Comparison of ENCODE assay signal across 8 cellular contexts in the genomic region with DNA sequence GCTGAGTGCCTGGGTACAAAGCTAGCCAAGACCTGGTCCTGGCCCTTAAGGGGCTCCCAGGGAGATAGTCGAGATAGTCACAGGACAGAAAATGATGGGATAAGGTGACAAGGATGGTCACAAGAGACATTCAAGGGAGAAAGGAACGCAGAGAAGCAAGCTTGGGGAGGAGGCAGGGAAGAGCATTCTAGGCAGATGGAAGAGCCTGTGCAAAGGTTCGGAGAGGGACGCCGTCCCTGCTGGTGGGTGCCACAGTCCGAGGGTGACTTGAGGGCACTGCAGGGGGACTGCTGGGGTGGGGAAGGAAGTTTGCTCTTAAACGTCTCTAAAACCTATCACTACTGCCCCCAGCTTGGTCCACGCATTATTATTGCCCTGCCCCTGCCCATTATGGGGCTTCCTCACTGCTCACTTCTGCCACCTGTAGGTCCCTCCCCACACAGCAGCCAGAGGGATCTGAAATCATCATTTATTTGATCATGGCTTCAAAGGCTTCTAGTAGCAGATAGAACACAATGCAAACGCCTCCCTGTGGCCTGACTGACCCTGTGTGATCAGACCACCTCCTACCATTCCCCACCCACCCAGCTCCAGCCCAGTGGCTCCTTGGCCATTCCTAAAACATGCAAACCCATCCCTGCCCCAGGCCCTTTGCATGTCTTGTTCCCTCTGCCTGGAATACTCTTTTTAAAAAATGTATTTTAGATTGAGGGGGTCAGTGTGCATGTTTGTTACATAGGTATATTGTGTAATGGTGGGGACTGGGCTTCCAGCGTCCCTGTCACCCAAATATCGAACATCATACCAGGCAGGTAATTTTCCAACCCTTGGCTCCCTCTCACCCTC.
DNase-seq lines count a peak whose midpoint lies in the region; ATAC-seq and TF ChIP-seq lines count a peak whose summit lies in the region.

No MANE protein-coding gene starts in this region.

- H3K4me1 ChIP-seq in psoas muscle (no peaks in the 10 kb centered on the region), suprapubic skin (no peaks in the 10 kb centered on the region)

- DNase-seq in Calu3: peak; percentile 70
- DNase-seq in KBM-7: peak; percentile 69
- DNase-seq in dermis blood vessel endothelial cell: peak; percentile 61
- no peak for DNase-seq in psoas muscle
- DNase-seq in omental fat pad (ENCODE audit: low spot score): no peak
- no peak for DNase-seq in suprapubic skin (ENCODE audit: low spot score in 2 of 2)

- ATAC-seq in psoas muscle (no peak), omental fat pad (ENCODE audit: low FRiP score) (no peak), GM21367 (IDR thresholded peaks at IDR 0.05; ENCODE audit: unreplicated experiment) (no peak)

- no peak for TF ChIP-seq EP300 in suprapubic skin (IDR thresholded peaks at IDR 0.05)

- H3K27me3 Mint-ChIP-seq in Calu3 (ENCODE audit: unreplicated experiment): peaks cover 19% of the 10 kb centered on the region

- no TSS peak for BruUV-seq in Calu3 (replicated peaks; lab: Mats Ljungman, UMichigan)

- peaks cover 4% of the 10 kb centered on the region for H3K36me3 Mint-ChIP-seq in Calu3 (ENCODE audit: insufficient read depth, unreplicated experiment)

- no peaks in the 10 kb centered on the region for H3K9me3 ChIP-seq in psoas muscle
- H3K9me3 ChIP-seq in suprapubic skin: no peaks in the 10 kb centered on the region

- intact Hi-C loops in Calu3 (cut with micrococcal nuclease; ENCODE audit: unreplicated experiment) (loop anchor here (1.0 to 10.0 kb wide), 6 partner anchors 92 to 441 kb away; no protein-coding TSS in a partner anchor), psoas muscle (cut with DNase I) (no loop called here)

- H3K27ac Mint-ChIP-seq in Calu3 (ENCODE audit: unreplicated experiment): no peak overlapping the region

- CTCF ChIA-PET in Calu3 (lab: Charles Lee): interaction anchor here (0.6 to 1.4 kb wide), 4 partner anchors 7 to 434 kb away, joined by 3 to 5 read pairs (median 4); no protein-coding TSS in a partner anchor

- H3K36me3 ChIP-seq in psoas muscle (ENCODE audit: insufficient read depth in 1 of 2, low read depth in 1 of 2) (no peaks in the 10 kb centered on the region), suprapubic skin (no peaks in the 10 kb centered on the region)

- no peak overlapping the region for H3K27ac ChIP-seq in psoas muscle
- H3K27ac ChIP-seq in suprapubic skin: no peak overlapping the region

- H3K4me3 ChIP-seq in WI38 (ENCODE audit: low read depth, low read length): no peak overlapping the region
- no peak overlapping the region for H3K4me3 ChIP-seq in psoas muscle
- no peak overlapping the region for H3K4me3 ChIP-seq in suprapubic skin

- 71 to 77% (median 73%) methylated on average over 11 of the region's 11 CpGs for WGBS in psoas muscle, 3 donors
- WGBS in suprapubic skin: 66% methylated on average over 11 of the region's 11 CpGs

- TF ChIP-seq CTCF in Calu3 (IDR thresholded peaks at IDR 0.05; ENCODE audit: unreplicated experiment) (peak; percentile 70), WI38 (IDR thresholded peaks at IDR 0.05; ENCODE audit: low read depth, low read length) (peak; percentile 81), psoas muscle (IDR thresholded peaks at IDR 0.05) (peak; percentile 35), omental fat pad (IDR thresholded peaks at IDR 0.05) (no peak), suprapubic skin (IDR thresholded peaks at IDR 0.05) (peak in 1 of 2 donors; percentile 38)

- peaks cover 7% of the 10 kb centered on the region for H3K4me1 Mint-ChIP-seq in Calu3 (ENCODE audit: low read depth, unreplicated experiment)

- no peaks in the 10 kb centered on the region for H3K27me3 ChIP-seq in psoas muscle (ENCODE audit: insufficient read depth in 3 of 3, low read length in 2 of 3)
- H3K27me3 ChIP-seq in suprapubic skin: no peaks in the 10 kb centered on the region

- no peak overlapping the region for H3K4me3 Mint-ChIP-seq in Calu3 (ENCODE audit: low read depth, unreplicated experiment)

- in situ Hi-C loops in KBM-7 (cut with MboI; ENCODE audit: low pct_unique_long_range_greater_than_20kb, low sequenced_read_pairs): loop anchor here (25.0 kb wide), 1 partner anchor 407 kb away; no protein-coding TSS in a partner anchor

- H3K9me3 Mint-ChIP-seq in Calu3 (ENCODE audit: low read depth, unreplicated experiment): no peaks in the 10 kb centered on the region

- TF ChIP-seq POLR2A in suprapubic skin (IDR thresholded peaks at IDR 0.05): no peak

Comparison
In these comparisons a context has a peak if more than half of its experiments do, and no peak if none do; other contexts are left out.
1. DNase-seq: peak in Calu3 (single experiment), KBM-7 (single experiment) and dermis blood vessel endothelial cell (single experiment); none in psoas muscle (0 of 2), omental fat pad (single experiment) and suprapubic skin (0 of 2).
2. CTCF ChIP-seq: peak in Calu3 (single experiment), WI38 (single experiment) and psoas muscle (single experiment); none in omental fat pad (0 of 3).